Comparison of ENCODE assay signal across 13 cellular contexts in the genomic region with DNA sequence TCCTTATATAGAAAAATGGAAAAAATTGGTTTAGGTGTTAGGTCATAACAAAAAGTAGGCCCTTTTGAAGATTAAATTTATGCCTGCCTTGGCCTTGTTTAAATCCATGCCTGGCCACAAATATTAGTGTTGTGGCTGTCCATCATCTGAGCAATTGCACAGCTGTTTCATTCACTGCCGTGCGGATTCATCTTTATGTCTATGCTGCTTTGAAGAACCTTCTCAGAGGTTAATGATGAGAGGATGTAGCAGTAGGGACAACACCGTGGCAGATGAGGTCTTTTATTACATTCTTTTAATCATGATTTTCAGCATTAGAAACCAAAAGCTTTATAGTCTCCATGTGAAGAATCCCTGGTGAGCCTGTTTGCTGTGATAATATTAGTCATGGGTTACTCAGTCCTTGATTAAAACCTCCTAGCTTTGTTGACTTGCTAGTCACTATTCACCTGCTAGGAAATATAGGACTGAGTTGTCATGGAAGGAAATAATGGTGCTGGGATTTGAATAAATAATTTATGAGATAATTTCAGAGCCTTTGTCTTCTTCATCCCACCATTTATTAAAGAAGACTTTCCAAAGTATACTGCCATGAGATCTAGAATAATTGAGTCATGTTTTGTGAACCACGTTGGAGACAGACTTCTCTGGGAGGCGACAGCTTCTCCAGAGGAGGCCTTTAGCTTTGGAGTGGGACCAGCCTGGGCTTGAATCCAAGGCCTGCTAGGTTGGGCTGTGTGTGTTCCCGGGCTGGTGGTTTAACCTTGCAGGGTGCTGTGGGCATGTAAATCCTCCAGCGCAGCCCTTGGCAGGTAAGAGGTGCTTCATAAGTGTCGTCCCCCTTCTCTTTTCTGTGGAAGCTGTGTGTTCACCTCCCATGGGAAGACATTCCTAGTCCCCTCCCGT. TPM values are rescaled to one million over a fixed set of nuclear protein-coding genes. Genes with fewer than 3 reads are reported as not detected.
DNase-seq lines count a peak whose midpoint lies in the region; ATAC-seq lines count a peak whose summit lies in the region.
"Had no signal": no experiment of that assay in that cellular context is flagged by ENCODE, and none has a peak within 500 bp of the region (broad histone marks: within the 10 kb centered on the region; RNA-seq: fewer than 3 reads in every experiment).

No MANE protein-coding gene starts in this region.

- no peak overlapping the region for H3K4me3 ChIP-seq in effector memory CD4-positive, alpha-beta T cell (ENCODE audit: insufficient read depth, low read depth, low read length, poor library complexity, severe bottlenecking)

- no peaks in the 10 kb centered on the region for H3K27me3 ChIP-seq in effector memory CD4-positive, alpha-beta T cell (replicated peaks; ENCODE audit: control insufficient read depth, insufficient read depth, low read length, poor library complexity, severe bottlenecking)

- no peaks in the 10 kb centered on the region for H3K4me1 ChIP-seq in effector memory CD4-positive, alpha-beta T cell (ENCODE audit: control insufficient read depth, insufficient read depth, low read length, poor library complexity, severe bottlenecking)

- no peaks in the 10 kb centered on the region for H3K9me3 ChIP-seq in effector memory CD4-positive, alpha-beta T cell (ENCODE audit: control insufficient read depth, low read length)

- no peak overlapping the region for H3K27ac ChIP-seq in effector memory CD4-positive, alpha-beta T cell (ENCODE audit: insufficient read depth, low read length, poor library complexity, severe bottlenecking)

- peak; percentile 18 for DNase-seq in DMS53 treated with DMSO at 0.1 percent for 48 hours (lab: John Stamatoyannopoulos, UW; ENCODE audit: unreplicated experiment)
- DNase-seq in NCI-H226: peak; percentile 33
- DNase-seq in myocyte (ENCODE audit: low read depth): peak; percentile 84
- DNase-seq in effector memory CD4-positive, alpha-beta T cell: no peak
- no peak for DNase-seq in NCI-H128 (lab: John Stamatoyannopoulos, UW; ENCODE audit: unreplicated experiment)
- no peak for DNase-seq in Kasumi-1 (lab: John Stamatoyannopoulos, UW)
- DNase-seq: activated T-cell treated with anti-CD3 and anti-CD28 coated beads, Interleukin-2, amount 50 U/mL, for 24 hours; CD4-positive, alpha-beta memory T cell; dermis blood vessel endothelial cell had no signal

- ATAC-seq in esophagus mucosa (peak; percentile 55), GM18502 (IDR thresholded peaks at IDR 0.05; ENCODE audit: poor library complexity, unreplicated experiment) (no peak)

- peaks cover 16% of the 10 kb centered on the region for H3K36me3 ChIP-seq in effector memory CD4-positive, alpha-beta T cell (ENCODE audit: control insufficient read depth, insufficient read depth, low read length)

RNA-seq across cellular contexts. Expression of gene PTTG2, which starts 53.5 kb away (rescaled TPM):
- total RNA-seq in esophagus mucosa (0.44 TPM), myocyte (not detected in 2 replicates)
- 0.16 TPM for polyA plus RNA-seq in myocyte (2012)
- total RNA-seq: NCI-H460, pulmonary artery endothelial cell had no signal
- polyA plus RNA-seq: CD4-positive, alpha-beta memory T cell had no signal

Comparison
In these comparisons a context has a peak if more than half of its experiments do, and no peak if none do; other contexts are left out.
1. DNase-seq: peak in DMS53 treated with DMSO at 0.1 percent for 48 hours (single experiment), NCI-H226 (single experiment) and myocyte (single experiment); none in effector memory CD4-positive, alpha-beta T cell (0 of 3), NCI-H128 (single experiment) and Kasumi-1 (0 of 2).